ENCODE assay signal across 22 cellular contexts in the genomic region with DNA sequence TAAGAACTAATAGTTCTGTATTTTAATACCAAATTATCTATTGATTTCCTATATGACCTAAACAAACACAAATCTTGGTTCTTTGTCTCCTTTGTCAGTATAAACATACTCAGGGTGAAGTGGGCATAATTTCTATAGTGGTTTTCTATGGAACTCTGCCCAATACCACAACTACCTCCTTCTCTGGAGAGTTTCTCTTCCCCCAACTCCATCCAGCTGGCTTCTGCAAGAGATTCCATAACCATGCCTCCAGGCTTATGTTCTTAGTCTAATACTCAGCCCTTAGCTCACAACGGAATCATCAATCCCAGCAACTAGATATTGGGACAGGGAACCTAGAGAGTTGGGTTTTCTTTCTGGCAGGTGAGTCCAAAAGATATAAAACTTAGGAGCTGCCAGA.
A peak's percentile ranks its signal among the peaks of the same experiment; 100 is the strongest.
DNase-seq lines count a peak whose midpoint lies in the region; ATAC-seq and TF ChIP-seq lines count a peak whose summit lies in the region.
"Had no signal": no experiment of that assay in that cellular context is flagged by ENCODE, and none has a peak within 500 bp of the region (broad histone marks: within the 10 kb centered on the region; RNA-seq: fewer than 3 reads in every experiment).

No MANE protein-coding gene starts in this region.

- WGBS in esophagus muscularis mucosa = 84% methylated on average over 1 of the region's 1 CpG

- DNase-seq in H4 (ENCODE audit: low spot score) (peak; percentile 89), MV-4-11 (lab: John Stamatoyannopoulos, UW) (peak; percentile 70), adipocyte (ENCODE audit: low read depth) (peak; percentile 23), myocyte (ENCODE audit: low read depth) (peak; percentile 60), esophagus muscularis mucosa (ENCODE audit: extremely low spot score) (no peak), GF-D8 (lab: John Stamatoyannopoulos, UW) (no peak)
- DNase-seq: C1 segment of cervical spinal cord; DMS79; NCI-H1092; NCI-H1436 treated with DMSO at 0.1 percent for 48 hours; NCI-H2081; NCI-H510A; NCI-H748 treated with DMSO at 0.1 percent for 48 hours; NK-92 treated with Interleukin-12 subunit alpha and Interleukin-12 subunit beta, amount 100 ng/mL, for 24 hours; SHP77; SK-N-SH had no signal

- H3K27me3 ChIP-seq in adipocyte (replicated peaks; ENCODE audit: control insufficient read depth, insufficient read depth, low read length) (no peaks in the 10 kb centered on the region), esophagus muscularis mucosa (no peaks in the 10 kb centered on the region)

- no peak for TF ChIP-seq EP300 in esophagus muscularis mucosa (IDR thresholded peaks at IDR 0.05)

- H3K9me3 ChIP-seq in adipocyte (ENCODE audit: control insufficient read depth, low read length) (no peaks in the 10 kb centered on the region), esophagus muscularis mucosa (no peaks in the 10 kb centered on the region)
- H3K9me3 ChIP-seq: A549, SK-N-SH had no signal

- H3K4me1 ChIP-seq in adipocyte (ENCODE audit: control insufficient read depth, insufficient read depth, low read length) (peaks cover 5% of the 10 kb centered on the region), esophagus muscularis mucosa (no peaks in the 10 kb centered on the region)
- H3K4me1 ChIP-seq: A549 had no signal

- no peak overlapping the region for H3K9ac ChIP-seq in adipocyte (ENCODE audit: low read length)
- H3K9ac ChIP-seq: SK-N-SH had no signal

- intact Hi-C loops in esophagus muscularis mucosa (cut with DNase I) = no loop called here

- TF ChIP-seq CTCF in esophagus muscularis mucosa (IDR thresholded peaks at IDR 0.05) = no peak

- H3K36me3 ChIP-seq in adipocyte (ENCODE audit: control insufficient read depth, insufficient read depth, low read length, severe bottlenecking) (no peaks in the 10 kb centered on the region), esophagus muscularis mucosa (no peaks in the 10 kb centered on the region)

- ATAC-seq in GM21360 (IDR thresholded peaks at IDR 0.05; ENCODE audit: unreplicated experiment) (no peak), HG02798 (IDR thresholded peaks at IDR 0.05; ENCODE audit: poor library complexity, unreplicated experiment) (no peak)
- ATAC-seq: A549, GM23338, HCT116, K562 had no signal

- no peak for TF ChIP-seq POLR2A in esophagus muscularis mucosa (IDR thresholded peaks at IDR 0.05; ENCODE audit: low read depth)

- no peak overlapping the region for H3K27ac ChIP-seq in esophagus muscularis mucosa (replicated peaks in 1 of 4)
- H3K27ac ChIP-seq: A549 had no signal

- H3K4me3 ChIP-seq in adipocyte (ENCODE audit: low read length) (no peak overlapping the region), esophagus muscularis mucosa (no peak overlapping the region)
- H3K4me3 ChIP-seq: A549, GM23338, K562 had no signal

Comparison
In these comparisons a context has a peak if more than half of its experiments do, and no peak if none do; other contexts are left out.
1. DNase-seq: peak in H4 (single experiment), MV-4-11 (single experiment), adipocyte (single experiment) and myocyte (single experiment); none in esophagus muscularis mucosa (single experiment) and GF-D8 (single experiment).